Comparison of ENCODE assay signal across 8 cellular contexts in genomic region chr14:69354383-69355154, GRCh38. TPM values are rescaled to one million over a fixed set of nuclear protein-coding genes. Genes with fewer than 3 reads are reported as not detected.
DNase-seq lines count a peak whose midpoint lies in the region; ATAC-seq and TF ChIP-seq lines count a peak whose summit lies in the region.

No MANE protein-coding gene starts in this region.

- H3K9me3 ChIP-seq in right atrium auricular region = no peaks in the 10 kb centered on the region

- no peak for TF ChIP-seq CTCF in GM20000 (IDR thresholded peaks at IDR 0.05; ENCODE audit: extremely low read depth, missing control alignments)
- TF ChIP-seq CTCF in right atrium auricular region (IDR thresholded peaks at IDR 0.05) = no peak

- H3K27ac ChIP-seq in temporal lobe (ENCODE audit: low read depth, low read length) (peak overlapping the region; percentile 50), right atrium auricular region (peak overlapping the region in 1 of 2 donors; percentile 69)

- H3K36me3 ChIP-seq in right atrium auricular region = no peaks in the 10 kb centered on the region

- DNase-seq in DMS79 (lab: John Stamatoyannopoulos, UW) (peak; percentile 95), GM20000 (ENCODE audit: low spot score) (peak; percentile 84), activated T-cell treated with anti-CD3 and anti-CD28 coated beads for 4 hours (peak; percentile 39), lung microvascular endothelial cell (ENCODE audit: low read depth in 2 of 2) (peak; percentile 3 to 28), right atrium auricular region (ENCODE audit: low spot score) (no peak), NCI-H128 (lab: John Stamatoyannopoulos, UW; ENCODE audit: unreplicated experiment) (no peak)

- peaks cover 0 to 16% of the 10 kb centered on the region in 2 donors for H3K4me1 ChIP-seq in right atrium auricular region

- H3K27me3 ChIP-seq in right atrium auricular region = no peaks in the 10 kb centered on the region

- no peak overlapping the region for H3K4me3 ChIP-seq in right atrium auricular region

- ATAC-seq in HG03565 (IDR thresholded peaks at IDR 0.05; ENCODE audit: unreplicated experiment) = peak; percentile 70

RNA-seq across cellular contexts. Expression of gene ERH, which starts 43.5 kb away (rescaled TPM):
- 222 and 226 TPM in 2 replicates for total RNA-seq in lung microvascular endothelial cell
- 70.6 TPM for total RNA-seq in temporal lobe
- total RNA-seq in right atrium auricular region = 10 to 100 TPM; 47.1 to 55.1 TPM

RNA-seq across cellular contexts. Expression of gene SLC39A9, which starts 43.9 kb away (rescaled TPM):
- 77.4 and 117 TPM in 2 replicates for total RNA-seq in lung microvascular endothelial cell
- 66.6 TPM for total RNA-seq in temporal lobe
- 10 to 100 TPM; 29.3 to 37.5 TPM for total RNA-seq in right atrium auricular region

Comparison
In these comparisons a context has a peak if more than half of its experiments do, and no peak if none do; other contexts are left out.
1. DNase-seq: peak in DMS79 (single experiment), GM20000 (single experiment), activated T-cell treated with anti-CD3 and anti-CD28 coated beads for 4 hours (single experiment) and lung microvascular endothelial cell (2 of 2); none in right atrium auricular region (single experiment) and NCI-H128 (single experiment).